ENCODE assay signal across 14 cellular contexts in genomic region chr6:1190361-1190760, GRCh38.
DNase-seq lines count a peak whose midpoint lies in the region; ATAC-seq, FAIRE-seq and TF ChIP-seq lines count a peak whose summit lies in the region.
"Had no signal": no experiment of that assay in that cellular context is flagged by ENCODE, and none has a peak within 500 bp of the region (broad histone marks: within the 10 kb centered on the region; RNA-seq: fewer than 3 reads in every experiment).

No MANE protein-coding gene starts in this region.

- WGBS in A549 (ENCODE audit: missing lambda C conversion rate), result 8% methylated on average over 2 of the region's 5 CpGs

- no peak for FAIRE-seq in A549 (lab: Jason Lieb, UNC)

- H3K4me1 Mint-ChIP-seq in immature natural killer cell, result no peaks in the 10 kb centered on the region
- H3K4me1 Mint-ChIP-seq: stimulated activated memory B cell treated with anti-CD40 and anti-IgM and Interleukin-4, amounts not matched to agents 10 μg/mL and 1 μg/mL and 100 μg/mL, for 72 hours had no signal

- H3K4me3 ChIP-seq in A549, result no peak overlapping the region
- H3K4me3 ChIP-seq in astrocyte of the cerebellum (ENCODE audit: low read depth, low read length), result no peak overlapping the region

- H3K36me3 Mint-ChIP-seq in immature natural killer cell, result no peaks in the 10 kb centered on the region
- H3K36me3 Mint-ChIP-seq: stimulated activated memory B cell treated with anti-CD40 and anti-IgM and Interleukin-4, amounts not matched to agents 10 μg/mL and 1 μg/mL and 100 μg/mL, for 72 hours had no signal

- DNase-seq in A549 (ENCODE audit: low read depth in 1 of 2, low spot score in 1 of 2) (peak; percentile 7 to 29), HK-2 (ENCODE audit: unreplicated experiment) (peak; percentile 86), astrocyte of the cerebellum (ENCODE audit: low read depth) (peak; percentile 40), iPS-NIHi7 (ENCODE audit: extremely low spot score) (peak; percentile 48), immature natural killer cell (no peak), NCI-H1105 treated with DMSO at 0.1 percent for 48 hours (lab: John Stamatoyannopoulos, UW) (no peak), SKM-1 treated with dmso at 0.1 percent for 144 hours (lab: John Stamatoyannopoulos, UW; ENCODE audit: unreplicated experiment) (no peak), NCI-H1436 (lab: John Stamatoyannopoulos, UW) (no peak)
- DNase-seq: C1 segment of cervical spinal cord, left colon, NCI-H187 treated with DMSO at 0.1 percent for 48 hours had no signal

- in situ Hi-C loops in astrocyte of the cerebellum (cut with HindIII; ENCODE audit: low sequenced_read_pairs), result no loop called here

- CTCF ChIA-PET in A549 (lab: Yijun Ruan, JAX), result no interaction called here

- no peak overlapping the region for H3K4me3 Mint-ChIP-seq in immature natural killer cell
- H3K4me3 Mint-ChIP-seq: stimulated activated memory B cell treated with anti-CD40 and anti-IgM and Interleukin-4, amounts not matched to agents 10 μg/mL and 1 μg/mL and 100 μg/mL, for 72 hours; T-helper 1 cell treated with Interleukin-12 subunit alpha and Interleukin-12 subunit beta and Interleukin-4 antibody, amounts not matched to agents 30 μg/mL and 1 μg/mL, for 36 hours had no signal

- TF ChIP-seq RAD21 in A549 (conservative IDR thresholded peaks at IDR 0.05 in 1 of 2, IDR thresholded peaks at IDR 0.05 in 1 of 2), result no peak

- H3K9me3 Mint-ChIP-seq in immature natural killer cell, result peaks cover 0 to 5% (median 1%) of the 10 kb centered on the region in 6 donors

- no peak for TF ChIP-seq POLR2A in A549 (IDR thresholded peaks at IDR 0.05; ENCODE audit: low read length)

- no peak for TF ChIP-seq EP300 in A549 (IDR thresholded peaks at IDR 0.05)

- TF ChIP-seq CTCF in A549 (IDR thresholded peaks at IDR 0.05) (no peak), astrocyte of the cerebellum (IDR thresholded peaks at IDR 0.05; ENCODE audit: low read depth, low read length, missing control alignments) (no peak)

- H3K9me3 ChIP-seq in A549, result peaks cover 12% of the 10 kb centered on the region; the same call in 1 of the 3 replicates

- no peaks in the 10 kb centered on the region for H3K4me1 ChIP-seq in A549

- H3K27ac Mint-ChIP-seq in immature natural killer cell, result no peak overlapping the region
- H3K27ac Mint-ChIP-seq: stimulated activated memory B cell treated with anti-CD40 and anti-IgM and Interleukin-4, amounts not matched to agents 10 μg/mL and 1 μg/mL and 100 μg/mL, for 72 hours; T-helper 1 cell treated with Interleukin-12 subunit alpha and Interleukin-12 subunit beta and Interleukin-4 antibody, amounts not matched to agents 30 μg/mL and 1 μg/mL, for 36 hours had no signal

- no peak overlapping the region for H3K4me2 ChIP-seq in A549

- H3K27ac ChIP-seq in A549, result no peak overlapping the region

- peak; percentile 38 to 70; a peak in 5 of 6 replicates for ATAC-seq in A549
- ATAC-seq: left colon; sciatic nerve; stimulated activated memory B cell treated with anti-CD40 and anti-IgM and Interleukin-4, amounts not matched to agents 10 μg/mL and 1 μg/mL and 100 μg/mL, for 72 hours had no signal

- peaks cover 0 to 2% (median 0%) of the 10 kb centered on the region in 3 donors for H3K27me3 Mint-ChIP-seq in immature natural killer cell (ENCODE audit: low read depth in 3 of 3)
- H3K27me3 Mint-ChIP-seq: stimulated activated memory B cell treated with anti-CD40 and anti-IgM and Interleukin-4, amounts not matched to agents 10 μg/mL and 1 μg/mL and 100 μg/mL, for 72 hours had no signal

- POLR2A ChIA-PET in A549 (lab: Yijun Ruan, JAX), result no interaction called here

TF ChIP-seq in A549, 52 proteins besides CTCF, POLR2A, EP300 and RAD21:
- no peak for TF ChIP-seq HOXA7 (CRISPR knock-in tag; IDR thresholded peaks at IDR 0.05)

Comparison
In these comparisons a context has a peak if more than half of its experiments do, and no peak if none do; other contexts are left out.
1. DNase-seq: peak in A549 (2 of 2), HK-2 (single experiment), astrocyte of the cerebellum (single experiment) and iPS-NIHi7 (single experiment); none in immature natural killer cell (0 of 3), NCI-H1105 treated with DMSO at 0.1 percent for 48 hours (single experiment), SKM-1 treated with dmso at 0.1 percent for 144 hours (single experiment) and NCI-H1436 (single experiment).